9 cellular contexts compared by ENCODE assay signal in the genomic region with DNA sequence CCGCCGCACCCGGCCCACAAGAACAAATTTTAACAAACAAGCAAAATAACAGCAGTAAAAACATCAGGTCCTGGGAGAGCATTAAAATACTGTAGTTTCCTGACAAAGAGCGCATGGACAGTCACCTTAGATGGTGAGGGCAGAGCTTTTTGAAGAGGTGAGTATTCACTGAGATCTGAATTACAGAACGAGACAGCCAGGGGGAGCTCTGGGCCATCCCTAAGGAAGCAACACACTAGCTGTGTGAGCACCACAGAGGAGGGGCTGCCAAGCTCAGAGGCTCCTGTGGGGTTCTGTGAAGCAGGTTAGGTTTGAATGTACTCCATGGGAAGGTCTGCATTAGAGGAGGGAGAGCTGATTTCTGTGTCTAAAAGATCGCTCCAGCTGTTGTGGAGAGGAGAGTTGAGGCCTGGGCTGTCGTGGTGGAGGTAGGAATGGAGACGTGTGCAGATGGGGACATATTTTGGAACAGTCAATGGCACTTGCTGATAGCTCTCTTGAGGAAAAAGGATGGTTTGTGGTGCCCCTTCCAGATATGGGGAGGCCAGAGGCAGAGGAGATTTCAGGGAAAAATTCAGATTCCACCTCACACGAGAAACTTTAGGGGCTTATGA.
DNase-seq lines count a peak whose midpoint lies in the region; ATAC-seq lines count a peak whose summit lies in the region.
"Had no signal": no experiment of that assay in that cellular context is flagged by ENCODE, and none has a peak within 500 bp of the region (broad histone marks: within the 10 kb centered on the region; RNA-seq: fewer than 3 reads in every experiment).

No MANE protein-coding gene starts in this region.

- H3K23ac ChIP-seq in mesendoderm (ENCODE audit: low read length) = no peak overlapping the region

- ATAC-seq in HG02981 (IDR thresholded peaks at IDR 0.05; ENCODE audit: unreplicated experiment) = no peak

- peak; percentile 69 for DNase-seq in AG08396 (ENCODE audit: low spot score)
- peak; percentile 56 for DNase-seq in GM19238 (ENCODE audit: insufficient read length, low spot score)
- peak; percentile 27 for DNase-seq in NCI-H2227 treated with DMSO at 0.1 percent for 48 hours (lab: John Stamatoyannopoulos, UW)
- peak; percentile 33 to 37 for DNase-seq in activated CD4-positive, alpha-beta T cell treated with anti-CD3 and anti-CD28 coated beads for 4 hours
- peak; percentile 80 for DNase-seq in ecto neural progenitor cell (ENCODE audit: low spot score)
- DNase-seq in mesendoderm = peak; percentile 89
- DNase-seq in stimulated activated naive CD4-positive, alpha-beta T cell treated with Interleukin-2 at 50 U/mL for 16 hours (lab: John Stamatoyannopoulos, UW) = peak; percentile 18

- H3K4me1 ChIP-seq in mesendoderm (ENCODE audit: control insufficient read depth, low read depth, low read length) = no peaks in the 10 kb centered on the region

- H4K5ac ChIP-seq in mesendoderm (ENCODE audit: low read length) = no peak overlapping the region

- H2AK5ac ChIP-seq in mesendoderm (ENCODE audit: low read length) = no peak overlapping the region

- H4K8ac ChIP-seq in mesendoderm (ENCODE audit: low read depth, low read length) = no peak overlapping the region

- no peaks in the 10 kb centered on the region for H3K79me2 ChIP-seq in mesendoderm (ENCODE audit: control insufficient read depth, insufficient read depth, low read length)

- H3K79me1 ChIP-seq in mesendoderm (ENCODE audit: low read length) = no peaks in the 10 kb centered on the region

- WGBS in mesendoderm (ENCODE audit: extremely low coverage, insufficient coverage, low lambda C conversion rate) = no CpG with 5 or more reads among the region's 9 CpGs

- no peak overlapping the region for H3K4ac ChIP-seq in mesendoderm (ENCODE audit: low read depth, low read length)

- H3K4me2 ChIP-seq in mesendoderm (ENCODE audit: low read length) = no peak overlapping the region

- H3K9ac ChIP-seq in mesendoderm (ENCODE audit: low read length) = no peak overlapping the region

- no peak overlapping the region for H2BK15ac ChIP-seq in mesendoderm (replicated peaks; ENCODE audit: low read depth)

- H2BK120ac ChIP-seq in mesendoderm (ENCODE audit: low read depth, low read length) = no peak overlapping the region

- H3K27me3 ChIP-seq in mesendoderm (ENCODE audit: insufficient read depth, low read length, poor library complexity) = no peaks in the 10 kb centered on the region
- H3K27me3 ChIP-seq: neutrophil had no signal

- peaks cover 3% of the 10 kb centered on the region for H3K36me3 ChIP-seq in mesendoderm (ENCODE audit: control insufficient read depth, insufficient read depth, low read length)

- no peak overlapping the region for H3K27ac ChIP-seq in mesendoderm (ENCODE audit: low read depth, low read length)
- H3K27ac ChIP-seq: neutrophil had no signal

- H3K18ac ChIP-seq in mesendoderm (ENCODE audit: low read length) = no peak overlapping the region

- no peak overlapping the region for H3K56ac ChIP-seq in mesendoderm (ENCODE audit: low read length)

- H2BK5ac ChIP-seq in mesendoderm (ENCODE audit: low read length) = no peak overlapping the region

- no peak overlapping the region for H3K4me3 ChIP-seq in mesendoderm (ENCODE audit: low read length)

Comparison
In these comparisons a context has a peak if more than half of its experiments do, and no peak if none do; other contexts are left out.
1. DNase-seq: peak in every context shown above with its lines; median percentile 89 in mesendoderm; 80 in ecto neural progenitor cell; 69 in AG08396; 56 in GM19238; 35 in activated CD4-positive, alpha-beta T cell treated with anti-CD3 and anti-CD28 coated beads for 4 hours; 27 in NCI-H2227 treated with DMSO at 0.1 percent for 48 hours; 18 in stimulated activated naive CD4-positive, alpha-beta T cell treated with Interleukin-2 at 50 U/mL for 16 hours.